Comparison of ENCODE assay signal across 9 cellular contexts in genomic region chr6:150006961-150007464, GRCh38. TPM values are rescaled to one million over a fixed set of nuclear protein-coding genes. Genes with fewer than 3 reads are reported as not detected.
DNase-seq lines count a peak whose midpoint lies in the region; ATAC-seq and TF ChIP-seq lines count a peak whose summit lies in the region.
"Had no signal": no experiment of that assay in that cellular context is flagged by ENCODE, and none has a peak within 500 bp of the region (broad histone marks: within the 10 kb centered on the region; RNA-seq: fewer than 3 reads in every experiment).

No MANE protein-coding gene starts in this region.

- no peaks in the 10 kb centered on the region for H3K9me3 ChIP-seq in thyroid gland

- WGBS in thyroid gland, 2 donors, result 67 to 68% methylated on average over 7 of the region's 7 CpGs

- no peak overlapping the region for H3K4me3 ChIP-seq in thyroid gland (replicated peaks in 1 of 3)

- H3K36me3 ChIP-seq in thyroid gland, result no peaks in the 10 kb centered on the region

- peak in 3 of 6 experiments; percentile 28 to 55 (median 54) for TF ChIP-seq CTCF in thyroid gland (IDR thresholded peaks at IDR 0.05)

- ATAC-seq in GM21825 (IDR thresholded peaks at IDR 0.05; ENCODE audit: unreplicated experiment), result no peak

- DNase-seq in NCI-H2171 treated with DMSO at 0.1 percent for 48 hours (lab: John Stamatoyannopoulos, UW) (peak; percentile 42), NCI-H2171 (lab: John Stamatoyannopoulos, UW) (no peak), Kasumi-1 (lab: John Stamatoyannopoulos, UW) (peak; percentile 24 to 40), kidney glomerular epithelial cell (lab: John Stamatoyannopoulos, UW) (peak; percentile 20), activated gamma-delta T cell (lab: John Stamatoyannopoulos, UW) (no peak), thyroid gland (no peak)
- DNase-seq in activated CD8-positive, alpha-beta memory T cell treated with anti-CD3 and anti-CD28 coated beads, Interleukin-2, amount 50 U/mL, for 48 hours, result peak; percentile 69

- intact Hi-C loops in thyroid gland (cut with DNase I), result loop anchor here (10.0 kb wide), 1 partner anchor 162 kb away; no protein-coding TSS in a partner anchor

- no peaks in the 10 kb centered on the region for H3K27me3 ChIP-seq in thyroid gland

- peaks cover 0 to 6% of the 10 kb centered on the region in 2 donors for H3K4me1 ChIP-seq in thyroid gland

- TF ChIP-seq POLR2A in thyroid gland (IDR thresholded peaks at IDR 0.05), result no peak

- no peak overlapping the region for H3K27ac ChIP-seq in thyroid gland

RNA-seq across cellular contexts. Expression of gene RAET1L, which starts 18.3 kb away (rescaled TPM):
- not detected for total RNA-seq in thyroid gland
- total RNA-seq: naive thymus-derived CD8-positive, alpha-beta T cell had no signal

RNA-seq across cellular contexts. Expression of gene ULBP1, which starts 43.3 kb away (rescaled TPM):
- total RNA-seq in thyroid gland, result under 1 TPM in 2 of 4 donors, not detected in 2; 0.33 to 0.46 TPM

Comparison
In these comparisons a context has a peak if more than half of its experiments do, and no peak if none do; other contexts are left out.
1. DNase-seq: peak in NCI-H2171 treated with DMSO at 0.1 percent for 48 hours (single experiment), Kasumi-1 (2 of 2), activated CD8-positive, alpha-beta memory T cell treated with anti-CD3 and anti-CD28 coated beads, Interleukin-2, amount 50 U/mL, for 48 hours (single experiment) and kidney glomerular epithelial cell (single experiment); none in NCI-H2171 (single experiment), activated gamma-delta T cell (single experiment) and thyroid gland (0 of 2).